10 cellular contexts compared by ENCODE assay signal in genomic region chr17:66493283-66494019, GRCh38.
DNase-seq lines count a peak whose midpoint lies in the region; ATAC-seq and TF ChIP-seq lines count a peak whose summit lies in the region.
"Had no signal": no experiment of that assay in that cellular context is flagged by ENCODE, and none has a peak within 500 bp of the region (broad histone marks: within the 10 kb centered on the region; RNA-seq: fewer than 3 reads in every experiment).

No MANE protein-coding gene starts in this region.

- peaks cover 0 to 4% (median 0%) of the 10 kb centered on the region in 7 donors for H3K9me3 Mint-ChIP-seq in CD14-positive monocyte
- H3K9me3 Mint-ChIP-seq in activated CD8-positive, alpha-beta T cell treated with anti-CD3 and anti-CD28 coated beads, Interleukin-2, amount 10 ng/mL, durations not matched to agents 7 days and 5 days (ENCODE audit: insufficient read depth): no peaks in the 10 kb centered on the region
- H3K9me3 Mint-ChIP-seq: activated B cell treated with CpG ODN at 0.5 μM for 24 hours had no signal

- peak overlapping the region in 4 of 7 donors; percentile 1 to 69 (median 30) for H3K27ac Mint-ChIP-seq in CD14-positive monocyte
- H3K27ac Mint-ChIP-seq in activated CD8-positive, alpha-beta T cell treated with anti-CD3 and anti-CD28 coated beads, Interleukin-2, amount 10 ng/mL, durations not matched to agents 7 days and 5 days: peak overlapping the region; percentile 57
- H3K27ac Mint-ChIP-seq: activated B cell treated with CpG ODN at 0.5 μM for 24 hours had no signal

- DNase-seq in CD14-positive monocyte (ENCODE audit: low spot score): no peak
- peak; percentile 93 for DNase-seq in HT1080 (ENCODE audit: low read depth)
- no peak for DNase-seq in activated CD8-positive, alpha-beta T cell treated with anti-CD3 and anti-CD28 coated beads, Interleukin-2, amount 10 ng/mL, durations not matched to agents 7 days and 5 days
- DNase-seq in suprapubic skin (ENCODE audit: low spot score in 2 of 2): no peak
- DNase-seq in activated CD8-positive, alpha-beta memory T cell treated with anti-CD3 and anti-CD28 coated beads, Interleukin-2, amount 50 U/mL, for 48 hours: no peak
- DNase-seq: activated B cell treated with CpG ODN at 0.5 μM for 24 hours had no signal

- TF ChIP-seq CTCF in CD14-positive monocyte (IDR thresholded peaks at IDR 0.05) (no peak), suprapubic skin (IDR thresholded peaks at IDR 0.05) (no peak)

- H3K9me3 ChIP-seq in iPS-20b (ENCODE audit: insufficient read depth, low read depth, low read length) (no peaks in the 10 kb centered on the region), suprapubic skin (no peaks in the 10 kb centered on the region)

- H3K4me1 ChIP-seq in iPS-20b (ENCODE audit: insufficient read depth, low read length): peaks cover 23% of the 10 kb centered on the region
- no peaks in the 10 kb centered on the region for H3K4me1 ChIP-seq in suprapubic skin

- H3K27me3 ChIP-seq in iPS-20b (ENCODE audit: insufficient read depth, low read length) (no peaks in the 10 kb centered on the region), suprapubic skin (no peaks in the 10 kb centered on the region)

- TF ChIP-seq EP300 in suprapubic skin (IDR thresholded peaks at IDR 0.05): no peak

- 67% methylated on average over 4 of the region's 4 CpGs for WGBS in suprapubic skin

- H3K27ac ChIP-seq in iPS-20b (ENCODE audit: low read length): no peak overlapping the region
- H3K27ac ChIP-seq in suprapubic skin: no peak overlapping the region

- TF ChIP-seq POLR2A in suprapubic skin (IDR thresholded peaks at IDR 0.05): no peak

- no peaks in the 10 kb centered on the region for H3K27me3 Mint-ChIP-seq in CD14-positive monocyte (ENCODE audit: low read depth in 3 of 3)
- H3K27me3 Mint-ChIP-seq in activated CD8-positive, alpha-beta T cell treated with anti-CD3 and anti-CD28 coated beads, Interleukin-2, amount 10 ng/mL, durations not matched to agents 7 days and 5 days (ENCODE audit: low read depth): no peaks in the 10 kb centered on the region

- H3K9ac ChIP-seq in iPS-20b (ENCODE audit: low read depth, low read length): peak overlapping the region; percentile 28; the same call in 1 of the 2 replicates

- H3K4me3 ChIP-seq in iPS-20b (ENCODE audit: low read length) (no peak overlapping the region), suprapubic skin (no peak overlapping the region)
- H3K4me3 ChIP-seq: skin epidermis had no signal

- peaks cover 31% of the 10 kb centered on the region for H3K4me1 Mint-ChIP-seq in CD14-positive monocyte
- H3K4me1 Mint-ChIP-seq in activated CD8-positive, alpha-beta T cell treated with anti-CD3 and anti-CD28 coated beads, Interleukin-2, amount 10 ng/mL, durations not matched to agents 7 days and 5 days (ENCODE audit: low read depth): peaks cover 38% of the 10 kb centered on the region
- H3K4me1 Mint-ChIP-seq: activated B cell treated with CpG ODN at 0.5 μM for 24 hours had no signal

- no peak for ATAC-seq in activated CD8-positive, alpha-beta T cell treated with anti-CD3 and anti-CD28 coated beads, Interleukin-2, amount 10 ng/mL, durations not matched to agents 7 days and 5 days
- ATAC-seq in GM21619 (IDR thresholded peaks at IDR 0.05; ENCODE audit: unreplicated experiment) (no peak), GM19324 (IDR thresholded peaks at IDR 0.05; ENCODE audit: low FRiP score, unreplicated experiment) (no peak)

- intact Hi-C loops in CD14-positive monocyte (cut with micrococcal nuclease): no loop called here

- POLR2A ChIA-PET in activated CD8-positive, alpha-beta T cell treated with anti-CD3 and anti-CD28 coated beads, Interleukin-2, amount 10 ng/mL, durations not matched to agents 7 days and 5 days (lab: Charles Lee): no interaction called here

- peaks cover 16 to 17% of the 10 kb centered on the region in 2 donors for H3K36me3 Mint-ChIP-seq in CD14-positive monocyte
- H3K36me3 Mint-ChIP-seq in activated CD8-positive, alpha-beta T cell treated with anti-CD3 and anti-CD28 coated beads, Interleukin-2, amount 10 ng/mL, durations not matched to agents 7 days and 5 days (ENCODE audit: low read depth): peaks cover 25% of the 10 kb centered on the region

- H3K36me3 ChIP-seq in iPS-20b (ENCODE audit: insufficient read depth, low read depth, low read length) (no peaks in the 10 kb centered on the region), suprapubic skin (no peaks in the 10 kb centered on the region)

- CTCF ChIA-PET in activated CD8-positive, alpha-beta T cell treated with anti-CD3 and anti-CD28 coated beads, Interleukin-2, amount 10 ng/mL, durations not matched to agents 7 days and 5 days (lab: Charles Lee): no interaction called here

- H3K4me3 Mint-ChIP-seq in CD14-positive monocyte: no peak overlapping the region
- H3K4me3 Mint-ChIP-seq in activated CD8-positive, alpha-beta T cell treated with anti-CD3 and anti-CD28 coated beads, Interleukin-2, amount 10 ng/mL, durations not matched to agents 7 days and 5 days: no peak overlapping the region
- H3K4me3 Mint-ChIP-seq: activated B cell treated with CpG ODN at 0.5 μM for 24 hours had no signal
